In genomic region chr5:57844410-57844809, GRCh38 we compare ENCODE assay signal across 1 cellular context.
TF ChIP-seq lines count a peak whose summit lies in the region.

No MANE protein-coding gene starts in this region.

TF ChIP-seq in HepG2, 621 proteins besides CTCF, POLR2A, EP300 and RAD21 (continued from another document):
- TF ChIP-seq ZNF878 (CRISPR knock-in tag; IDR thresholded peaks at IDR 0.05) (no peak), FOXP1 (IDR thresholded peaks at IDR 0.05) (no peak), FOXP1 (CRISPR knock-in tag; IDR thresholded peaks at IDR 0.05) (no peak)
